Comparison of ENCODE assay signal across 8 cellular contexts in genomic region chr20:31833130-31833930, GRCh38. TPM values are rescaled to one million over a fixed set of nuclear protein-coding genes. Genes with fewer than 3 reads are reported as not detected.
DNase-seq lines count a peak whose midpoint lies in the region; ATAC-seq and TF ChIP-seq lines count a peak whose summit lies in the region.

No MANE protein-coding gene starts in this region.

- H3K4me3 Mint-ChIP-seq in immature natural killer cell = no peak overlapping the region

- H2AFZ ChIP-seq in GM23248 = no peak overlapping the region
- no peak overlapping the region for H2AFZ ChIP-seq in SU-DHL-6 (ENCODE audit: low read depth, low read length, severe bottlenecking)

- H3K9me2 ChIP-seq in GM23248 (ENCODE audit: insufficient read depth) (no peaks in the 10 kb centered on the region), SU-DHL-6 (replicated peaks; ENCODE audit: insufficient read depth, low read length) (no peaks in the 10 kb centered on the region)

- H3K36me3 ChIP-seq in BLaER1 = no peaks in the 10 kb centered on the region
- no peaks in the 10 kb centered on the region for H3K36me3 ChIP-seq in GM23248 (ENCODE audit: low read depth)
- no peaks in the 10 kb centered on the region for H3K36me3 ChIP-seq in SU-DHL-6 (ENCODE audit: low read length)
- no peaks in the 10 kb centered on the region for H3K36me3 ChIP-seq in adrenal gland (replicated peaks in 1 of 2)

- H3K4me2 ChIP-seq in BLaER1 = peak overlapping the region; percentile 69
- no peak overlapping the region for H3K4me2 ChIP-seq in GM23248 (ENCODE audit: unreplicated experiment)
- no peak overlapping the region for H3K4me2 ChIP-seq in SU-DHL-6 (ENCODE audit: low read depth, low read length, poor library complexity, severe bottlenecking)

- peak; percentile 52 for DNase-seq in GM23248
- peak in 6 of 7 donors; percentile 49 to 80 (median 70) for DNase-seq in adrenal gland
- peak; percentile 51 to 59 (median 55) for DNase-seq in immature natural killer cell
- DNase-seq in stimulated activated CD4-positive, alpha-beta T cell treated with anti-CD3 and anti-CD28 coated beads, Interleukin-4, amount 100 ng/mL, for 4 hours = peak; percentile 29 to 59
- no peak for DNase-seq in NCI-H2107 treated with DMSO at 0.1 percent for 48 hours (lab: John Stamatoyannopoulos, UW; ENCODE audit: unreplicated experiment)

- H3F3A ChIP-seq in GM23248 (ENCODE audit: insufficient read depth) (peaks cover 19% of the 10 kb centered on the region), SU-DHL-6 (ENCODE audit: insufficient read depth) (no peaks in the 10 kb centered on the region)

- H3K9ac ChIP-seq in BLaER1 = no peak overlapping the region
- no peak overlapping the region for H3K9ac ChIP-seq in GM23248
- no peak overlapping the region for H3K9ac ChIP-seq in SU-DHL-6 (ENCODE audit: low read length)

- TF ChIP-seq POLR2A in adrenal gland (IDR thresholded peaks at IDR 0.05) = no peak

- TF ChIP-seq CTCF in SU-DHL-6 (IDR thresholded peaks at IDR 0.05; ENCODE audit: insufficient read depth, low read length, poor library complexity, severe bottlenecking) (peak; percentile 73), adrenal gland (IDR thresholded peaks at IDR 0.05) (peak; percentile 51 to 73 (median 60))

- no peak for ATAC-seq in GM18909 (IDR thresholded peaks at IDR 0.05; ENCODE audit: poor library complexity, unreplicated experiment)

- in situ Hi-C loops in GM23248 (cut with MboI) = no loop called here

- intact Hi-C loops in adrenal gland (cut with DNase I) = no loop called here

- H3K27me3 Mint-ChIP-seq in immature natural killer cell (ENCODE audit: low read depth in 3 of 3) = peaks cover 3 to 15% (median 8%) of the 10 kb centered on the region in 3 donors

- H3K4me1 ChIP-seq in BLaER1 = peaks cover 66% of the 10 kb centered on the region
- peaks cover 27% of the 10 kb centered on the region for H3K4me1 ChIP-seq in GM23248 (ENCODE audit: insufficient read depth)
- H3K4me1 ChIP-seq in adrenal gland (replicated peaks in 1 of 2) = peaks cover 8 to 23% of the 10 kb centered on the region in 2 donors

- H3K4me1 Mint-ChIP-seq in immature natural killer cell = peaks cover 0 to 27% of the 10 kb centered on the region in 2 donors

- no peaks in the 10 kb centered on the region for H3K27me3 ChIP-seq in BLaER1
- H3K27me3 ChIP-seq in GM23248 (replicated peaks; ENCODE audit: insufficient read depth) = no peaks in the 10 kb centered on the region; the same call in 1 of the 2 replicates
- no peaks in the 10 kb centered on the region for H3K27me3 ChIP-seq in SU-DHL-6 (ENCODE audit: low read length)
- no peaks in the 10 kb centered on the region for H3K27me3 ChIP-seq in adrenal gland

- H3K79me2 ChIP-seq in GM23248 (ENCODE audit: insufficient read depth) = no peaks in the 10 kb centered on the region
- no peaks in the 10 kb centered on the region for H3K79me2 ChIP-seq in SU-DHL-6 (ENCODE audit: insufficient read depth, low read length)

- H3K9me3 ChIP-seq in BLaER1 (no peaks in the 10 kb centered on the region), GM23248 (ENCODE audit: low read depth) (no peaks in the 10 kb centered on the region), SU-DHL-6 (ENCODE audit: insufficient read depth, low read length) (no peaks in the 10 kb centered on the region), adrenal gland (replicated peaks in 1 of 3) (no peaks in the 10 kb centered on the region)

- peaks cover 24% of the 10 kb centered on the region; the same call in 1 of the 2 replicates for H4K20me1 ChIP-seq in BLaER1
- H4K20me1 ChIP-seq in GM23248 (ENCODE audit: insufficient read depth) = no peaks in the 10 kb centered on the region
- H4K20me1 ChIP-seq in SU-DHL-6 (ENCODE audit: low read depth, low read length) = no peaks in the 10 kb centered on the region

- 43 to 49% methylated on average over 14 of the region's 14 CpGs for WGBS in GM23248 (ENCODE audit: low coverage in 1 of 2, low lambda C conversion rate in 2 of 2, missing lambda C conversion rate in 2 of 2), 2 experiments
- 29 to 59% (median 49%) methylated on average over 7 to 14 of the region's 14 CpGs for WGBS in adrenal gland, 4 donors

- H3K4me3 ChIP-seq in BLaER1 = no peak overlapping the region
- no peak overlapping the region for H3K4me3 ChIP-seq in GM23248
- no peak overlapping the region for H3K4me3 ChIP-seq in SU-DHL-6 (ENCODE audit: insufficient read depth, low read length, poor library complexity, severe bottlenecking)
- no peak overlapping the region for H3K4me3 ChIP-seq in adrenal gland

- H3K27ac ChIP-seq in BLaER1 (peak overlapping the region; percentile 31; the same call in 1 of the 2 replicates), GM23248 (no peak overlapping the region), SU-DHL-6 (ENCODE audit: low read depth, low read length) (no peak overlapping the region), adrenal gland (peak overlapping the region in 1 of 5 donors; percentile 58)

- no peak overlapping the region for H3K27ac Mint-ChIP-seq in immature natural killer cell

- H3K36me3 Mint-ChIP-seq in immature natural killer cell = no peaks in the 10 kb centered on the region

- H3K9me3 Mint-ChIP-seq in immature natural killer cell = peaks cover 0 to 2% (median 0%) of the 10 kb centered on the region in 6 donors

RNA-seq across cellular contexts. Expression of gene FOXS1, which starts 12.1 kb away (rescaled TPM):
- total RNA-seq in GM23248 (2014; rRNA removed; shearing (Covaris generic)) = not detected in 2 replicates
- polyA plus RNA-seq in GM23248 (2016; fragmentation: Nextera tagmentation; extraction: Ambion mirVana) = not detected in 2 replicates
- total RNA-seq in adrenal gland = 1 to 10 TPM in 6 of 8 donors, under 1 TPM in 2; 0.61 to 6.0 (median 1.9) TPM
- 1 to 10 TPM in 2 of 3 donors, under 1 TPM in 1; 0.22 to 4.1 (median 2.7) TPM for polyA plus RNA-seq in adrenal gland
- polyA plus RNA-seq in immature natural killer cell = not detected

RNA-seq across cellular contexts. Expression of gene MYLK2, which starts 14.2 kb away (rescaled TPM):
- 0.63 TPM in 1 of 2 replicates, not detected in the other for total RNA-seq in GM23248 (2014; rRNA removed; shearing (Covaris generic))
- polyA plus RNA-seq in GM23248 (2016; fragmentation: Nextera tagmentation; extraction: Ambion mirVana) (not detected in 2 replicates), adrenal gland (under 1 TPM in 1 of 3 donors, not detected in 2; 0.27 TPM), immature natural killer cell (not detected)
- 1 to 10 TPM in 1 of 8 donors, not detected in 7; 1.5 TPM for total RNA-seq in adrenal gland

RNA-seq across cellular contexts. Expression of gene DUSP15, which starts 37.0 kb away (rescaled TPM):
- not detected in 2 replicates for total RNA-seq in GM23248 (2014; rRNA removed; shearing (Covaris generic))
- polyA plus RNA-seq in GM23248 (2016; fragmentation: Nextera tagmentation; extraction: Ambion mirVana) (not detected in 2 replicates), adrenal gland (10 to 100 TPM in 2 of 3 donors, 1 to 10 TPM in 1; 2.4 to 17.6 (median 16.2) TPM), immature natural killer cell (not detected)
- total RNA-seq in adrenal gland = 10 to 100 TPM in 2 of 8 donors, 1 to 10 TPM in 6; 3.9 to 16.1 (median 6.1) TPM

RNA-seq across cellular contexts. Expression of gene TTLL9, which starts 37.1 kb away (rescaled TPM):
- total RNA-seq in GM23248 (2014; rRNA removed; shearing (Covaris generic)) = not detected in 2 replicates
- polyA plus RNA-seq in GM23248 (2016; fragmentation: Nextera tagmentation; extraction: Ambion mirVana) = not detected in 2 replicates
- total RNA-seq in adrenal gland = under 1 TPM in 3 of 8 donors, not detected in 5; 0.14 to 0.23 (median 0.16) TPM
- under 1 TPM; 0.13 to 0.88 (median 0.40) TPM for polyA plus RNA-seq in adrenal gland
- under 1 TPM in 1 of 3 donors, not detected in 2; 0.37 TPM for polyA plus RNA-seq in immature natural killer cell
